In genomic region chr5:148372883-148373282, GRCh38 we compare ENCODE assay signal across 25 cellular contexts. TPM values are rescaled to one million over a fixed set of nuclear protein-coding genes. Genes with fewer than 3 reads are reported as not detected.
"Had no signal": no experiment of that assay in that cellular context is flagged by ENCODE, and none has a peak within 500 bp of the region (broad histone marks: within the 10 kb centered on the region; RNA-seq: fewer than 3 reads in every experiment).

No MANE protein-coding gene starts in this region.

- H3K4me1 ChIP-seq: pancreas, right lobe of liver, spleen had no signal

- H3K27me3 ChIP-seq: pancreas, right lobe of liver, spleen, upper lobe of left lung had no signal

- H3K9me3 ChIP-seq: pancreas, right lobe of liver had no signal

- ATAC-seq: activated CD4-positive, alpha-beta T cell treated with anti-CD3 and anti-CD28 coated beads for 36 hours; activated naive CD4-positive, alpha-beta T cell treated with anti-CD3 and anti-CD28 coated beads, Interleukin-2, amount 50 U/mL, for 72 hours; pancreas; right lobe of liver; stimulated activated memory B cell treated with anti-CD40 and anti-IgM and Interleukin-4, amounts not matched to agents 10 μg/mL and 1 μg/mL and 100 μg/mL, for 72 hours; WTC11 had no signal

- FAIRE-seq: endothelial cell of umbilical vein, pancreas, TTC549 had no signal

- DNase-seq: activated CD4-positive, alpha-beta T cell treated with anti-CD3 and anti-CD28 coated beads for 36 hours; activated CD4-positive, alpha-beta T cell treated with anti-CD3 and anti-CD28 coated beads, Interleukin-2, amount 50 U/mL, for 48 hours; activated gamma-delta T cell treated with Interleukin-2 at 50 U/mL for 16 hours; activated T-cell treated with anti-CD3 and anti-CD28 coated beads for 4 hours; dermis blood vessel endothelial cell; effector memory CD4-positive, alpha-beta T cell; foreskin melanocyte; left ventricle myocardium inferior; naive B cell; pancreas; right lobe of liver; spleen; stimulated activated CD4-positive, alpha-beta T cell treated with anti-CD3 and anti-CD28 coated beads, Interleukin-4, amount 100 ng/mL, for 4 hours; upper lobe of left lung had no signal

- H3K27ac Mint-ChIP-seq: activated CD4-positive, alpha-beta T cell treated with anti-CD3 and anti-CD28 coated beads for 36 hours; activated naive CD4-positive, alpha-beta T cell treated with anti-CD3 and anti-CD28 coated beads, Interleukin-2, amount 50 U/mL, for 72 hours; activated T-helper 1 cell treated with anti-CD3 and anti-CD28 coated beads, Interleukin-12 subunit alpha, Interleukin-12 subunit beta, Interleukin-2, Interleukin-4 antibody, amounts not matched to agents 30 ng/mL and 10 ng/mL and 1 ng/mL, durations not matched to agents 14 hours and 24 hours and 36 hours; naive B cell; stimulated activated memory B cell treated with anti-CD40 and anti-IgM and Interleukin-4, amounts not matched to agents 10 μg/mL and 1 μg/mL and 100 μg/mL, for 72 hours; WTC11 had no signal

- H3K36me3 ChIP-seq: pancreas, right lobe of liver, thoracic aorta, upper lobe of left lung had no signal

- H3K27ac ChIP-seq: left ventricle myocardium inferior, pancreas, right lobe of liver, spleen, thoracic aorta, upper lobe of left lung had no signal

- H3K27me3 Mint-ChIP-seq: stimulated activated memory B cell treated with anti-CD40 and anti-IgM and Interleukin-4, amounts not matched to agents 10 μg/mL and 1 μg/mL and 100 μg/mL, for 72 hours had no signal

- H3K4me3 Mint-ChIP-seq: activated CD4-positive, alpha-beta T cell treated with anti-CD3 and anti-CD28 coated beads for 36 hours; activated T-helper 1 cell treated with anti-CD3 and anti-CD28 coated beads, Interleukin-12 subunit alpha, Interleukin-12 subunit beta, Interleukin-2, Interleukin-4 antibody, amounts not matched to agents 30 ng/mL and 10 ng/mL and 1 ng/mL, durations not matched to agents 14 hours and 24 hours and 36 hours; naive B cell; stimulated activated memory B cell treated with anti-CD40 and anti-IgM and Interleukin-4, amounts not matched to agents 10 μg/mL and 1 μg/mL and 100 μg/mL, for 72 hours; WTC11 had no signal

- H3K4me1 Mint-ChIP-seq: activated CD4-positive, alpha-beta T cell treated with anti-CD3 and anti-CD28 coated beads for 36 hours; naive B cell; stimulated activated memory B cell treated with anti-CD40 and anti-IgM and Interleukin-4, amounts not matched to agents 10 μg/mL and 1 μg/mL and 100 μg/mL, for 72 hours had no signal

- H3K4me3 ChIP-seq: left ventricle myocardium inferior, pancreas, right lobe of liver, spleen, thoracic aorta, upper lobe of left lung had no signal

RNA-seq across cellular contexts. Expression of gene SPINK9, which starts 37.5 kb away (rescaled TPM):
- total RNA-seq: activated CD4-positive, alpha-beta T cell treated with anti-CD3 and anti-CD28 coated beads for 36 hours; activated naive CD4-positive, alpha-beta T cell treated with anti-CD3 and anti-CD28 coated beads, Interleukin-2, amount 50 U/mL, for 72 hours; activated T-helper 1 cell treated with anti-CD3 and anti-CD28 coated beads, Interleukin-12 subunit alpha, Interleukin-12 subunit beta, Interleukin-2, Interleukin-4 antibody, amounts not matched to agents 30 ng/mL and 10 ng/mL and 1 ng/mL, durations not matched to agents 14 hours and 24 hours and 36 hours; cardiac septum; dermis blood vessel endothelial cell; endothelial cell of umbilical vein; kidney epithelial cell; left ventricle myocardium inferior; mononuclear cell; right lobe of liver; spleen; T-helper 2 cell treated with Interferon-gamma antibody and Interleukin-4, amounts not matched to agents 100 ng/mL and 5 ng/mL, for 36 hours; thoracic aorta; upper lobe of left lung; WTC11 had no signal
- polyA plus RNA-seq: endothelial cell of umbilical vein, pancreas, spleen had no signal
